Comparison of ENCODE assay signal across 1 cellular context in genomic region chr17:61409301-61410099, GRCh38.
TF ChIP-seq lines count a peak whose summit lies in the region.

No MANE protein-coding gene starts in this region.

TF ChIP-seq in K562, 482 proteins besides CTCF, POLR2A, EP300 and RAD21 (continued from another document and continues in another):
- TF ChIP-seq E2F3 (CRISPR knock-in tag; IDR thresholded peaks at IDR 0.05) (no peak), ZNF696 (CRISPR knock-in tag; conservative IDR thresholded peaks at IDR 0.05) (no peak), NBN (IDR thresholded peaks at IDR 0.05; ENCODE audit: low read depth) (no peak), PCBP2 (IDR thresholded peaks at IDR 0.05; ENCODE audit: low read depth, low read length, poor library complexity, severe bottlenecking) (no peak), ZNF655 (CRISPR knock-in tag; IDR thresholded peaks at IDR 0.05) (no peak), ZNF224 (CRISPR knock-in tag; IDR thresholded peaks at IDR 0.05) (no peak), YY1 (IDR thresholded peaks at IDR 0.05; ENCODE audit: borderline replicate concordance in 1 of 3, control insufficient read depth in 1 of 3, extremely low read depth in 1 of 3, insufficient read depth in 3 of 3, insufficient read length in 1 of 3, insufficient replicate concordance in 2 of 3, low read depth in 1 of 3, low read length in 2 of 3) (no peak), ZNF408 (CRISPR knock-in tag; IDR thresholded peaks at IDR 0.05; ENCODE audit: low read depth) (no peak), NR1H2 (CRISPR knock-in tag; IDR thresholded peaks at IDR 0.05) (no peak), MLX (CRISPR knock-in tag; conservative IDR thresholded peaks at IDR 0.05) (no peak), RB1 (IDR thresholded peaks at IDR 0.05; ENCODE audit: low read depth) (peak; percentile 79), SMAD4 (CRISPR knock-in tag; conservative IDR thresholded peaks at IDR 0.05) (peak; percentile 33; the same call in 1 of the 2 replicates), ZNF431 (CRISPR knock-in tag; IDR thresholded peaks at IDR 0.05) (no peak), ZNF146 (CRISPR knock-in tag; IDR thresholded peaks at IDR 0.05; ENCODE audit: unreplicated experiment) (no peak), PHF21A (IDR thresholded peaks at IDR 0.05; ENCODE audit: borderline replicate concordance, low read depth) (no peak), RREB1 (CRISPR knock-in tag; IDR thresholded peaks at IDR 0.05) (no peak), ZBTB7A (IDR thresholded peaks at IDR 0.05; ENCODE audit: borderline replicate concordance, control insufficient read depth, low read depth, low read length) (peak; percentile 24; the same call in 1 of the 2 replicates), CHD7 (IDR thresholded peaks at IDR 0.05; ENCODE audit: low read depth, low read length) (no peak), MTA2 (IDR thresholded peaks at IDR 0.05; ENCODE audit: low read depth) (no peak), CTCFL (IDR thresholded peaks at IDR 0.05; ENCODE audit: borderline replicate concordance, insufficient read depth, low read depth, low read length, poor library complexity, severe bottlenecking) (peak; percentile 85), KAT8 (IDR thresholded peaks at IDR 0.05; ENCODE audit: low read depth) (no peak), HLTF (IDR thresholded peaks at IDR 0.05) (no peak), HNRNPLL (IDR thresholded peaks at IDR 0.05; ENCODE audit: low read depth, low read length, poor library complexity, severe bottlenecking) (no peak), ZNF740 (CRISPR knock-in tag; IDR thresholded peaks at IDR 0.05) (no peak), ZNF740 (tag; IDR thresholded peaks at IDR 0.05) (no peak), TOE1 (IDR thresholded peaks at IDR 0.05; ENCODE audit: borderline replicate concordance) (no peak), TOE1 (CRISPR knock-in tag; IDR thresholded peaks at IDR 0.05; ENCODE audit: borderline replicate concordance, low read depth) (no peak), VEZF1 (CRISPR knock-in tag; IDR thresholded peaks at IDR 0.05) (no peak; the same call in 1 of the 2 replicates)
